12 cellular contexts compared by ENCODE assay signal in genomic region chr6:113488812-113489685, GRCh38.
DNase-seq lines count a peak whose midpoint lies in the region; ATAC-seq and TF ChIP-seq lines count a peak whose summit lies in the region.
"Had no signal": no experiment of that assay in that cellular context is flagged by ENCODE, and none has a peak within 500 bp of the region (broad histone marks: within the 10 kb centered on the region; RNA-seq: fewer than 3 reads in every experiment).

No MANE protein-coding gene starts in this region.

- TF ChIP-seq CTCF in cardiac muscle cell (IDR thresholded peaks at IDR 0.05; ENCODE audit: low read depth, low read length) (peak; percentile 21), left ventricle myocardium inferior (IDR thresholded peaks at IDR 0.05; ENCODE audit: borderline replicate concordance) (no peak), OCI-LY7 (conservative IDR thresholded peaks at IDR 0.05; ENCODE audit: low read length) (peak; percentile 64), fibroblast of the aortic adventitia (IDR thresholded peaks at IDR 0.05; ENCODE audit: insufficient read depth, low read length) (no peak)

- H3K4me1 ChIP-seq in cardiac muscle cell (ENCODE audit: low read depth) = no peaks in the 10 kb centered on the region
- H3K4me1 ChIP-seq in left ventricle myocardium inferior = no peaks in the 10 kb centered on the region
- no peaks in the 10 kb centered on the region for H3K4me1 ChIP-seq in OCI-LY7 (ENCODE audit: insufficient read depth, low read length, poor library complexity, severe bottlenecking)

- no peaks in the 10 kb centered on the region for H3K79me2 ChIP-seq in OCI-LY7 (ENCODE audit: insufficient read depth, low read depth, low read length)

- ATAC-seq in GM18868 (IDR thresholded peaks at IDR 0.05; ENCODE audit: unreplicated experiment) (no peak), HG02852 (IDR thresholded peaks at IDR 0.05; ENCODE audit: unreplicated experiment) (no peak)

- no peak for DNase-seq in cardiac muscle cell (ENCODE audit: low read depth in 1 of 2, low spot score in 1 of 2)
- no peak for DNase-seq in left ventricle myocardium inferior
- DNase-seq in OCI-LY7 (ENCODE audit: low spot score) = no peak
- DNase-seq in fibroblast of the aortic adventitia (ENCODE audit: low read depth) = peak; percentile 32
- no peak for DNase-seq in mucosa of gallbladder (ENCODE audit: low spot score)
- no peak for DNase-seq in Kasumi-1 (lab: John Stamatoyannopoulos, UW)
- DNase-seq: activated T-cell treated with anti-CD3 and anti-CD28 coated beads for 4 hours; amygdala; DMS153; effector CD8-positive, alpha-beta T cell had no signal

- H3K27ac ChIP-seq in cardiac muscle cell (no peak overlapping the region), left ventricle myocardium inferior (replicated peaks) (no peak overlapping the region), OCI-LY7 (ENCODE audit: low read depth, low read length, poor library complexity, severe bottlenecking) (no peak overlapping the region)

- POLR2A ChIA-PET in OCI-LY7 (lab: Charles Lee) = interaction anchor here (0.5 to 1.0 kb wide), 3 partner anchors 23 to 335 kb away, joined by 3 to 4 read pairs (median 3); no protein-coding TSS in a partner anchor

- peaks cover 7% of the 10 kb centered on the region for H3K27me3 ChIP-seq in cardiac muscle cell
- no peaks in the 10 kb centered on the region for H3K27me3 ChIP-seq in left ventricle myocardium inferior (ENCODE audit: low read depth)

- H4K20me1 ChIP-seq in OCI-LY7 (ENCODE audit: insufficient read depth, low read length) = no peaks in the 10 kb centered on the region

- H3K36me3 ChIP-seq in cardiac muscle cell (no peaks in the 10 kb centered on the region), left ventricle myocardium inferior (no peaks in the 10 kb centered on the region), OCI-LY7 (ENCODE audit: insufficient read depth, low read length) (no peaks in the 10 kb centered on the region)

- H2AFZ ChIP-seq in OCI-LY7 (ENCODE audit: low read length) = no peak overlapping the region

- no peak overlapping the region for H3K4me2 ChIP-seq in OCI-LY7 (ENCODE audit: low read length)

- CTCF ChIA-PET in OCI-LY7 (lab: Charles Lee; ENCODE audit: unreplicated experiment) = no interaction called here

- no peaks in the 10 kb centered on the region for H3K9me2 ChIP-seq in OCI-LY7 (ENCODE audit: insufficient read depth, low read length)

- intact Hi-C loops in left ventricle myocardium inferior (cut with micrococcal nuclease) (no loop called here), OCI-LY7 (cut with micrococcal nuclease; ENCODE audit: unreplicated experiment) (no loop called here)

- H3K4me3 ChIP-seq in cardiac muscle cell (no peak overlapping the region), left ventricle myocardium inferior (no peak overlapping the region), OCI-LY7 (ENCODE audit: low read depth, low read length, poor library complexity, severe bottlenecking) (no peak overlapping the region), fibroblast of the aortic adventitia (ENCODE audit: low read depth, low read length) (no peak overlapping the region)

- H3K9me3 ChIP-seq in cardiac muscle cell (ENCODE audit: low read depth) (no peaks in the 10 kb centered on the region), left ventricle myocardium inferior (replicated peaks) (no peaks in the 10 kb centered on the region), OCI-LY7 (ENCODE audit: low read length) (no peaks in the 10 kb centered on the region)

- no TSS peak for BruUV-seq in OCI-LY7 (replicated peaks; lab: Mats Ljungman, UMichigan)

Comparison
In these comparisons a context has a peak if more than half of its experiments do, and no peak if none do; other contexts are left out.
1. CTCF ChIP-seq: peak in cardiac muscle cell (single experiment) and OCI-LY7 (single experiment); none in left ventricle myocardium inferior (single experiment) and fibroblast of the aortic adventitia (single experiment).